ENCODE assay signal across 9 cellular contexts in genomic region chr12:113424915-113425823, GRCh38. TPM values are rescaled to one million over a fixed set of nuclear protein-coding genes. Genes with fewer than 3 reads are reported as not detected.
DNase-seq lines count a peak whose midpoint lies in the region; ATAC-seq and TF ChIP-seq lines count a peak whose summit lies in the region.
"Had no signal": no experiment of that assay in that cellular context is flagged by ENCODE, and none has a peak within 500 bp of the region (broad histone marks: within the 10 kb centered on the region; RNA-seq: fewer than 3 reads in every experiment).

No MANE protein-coding gene starts in this region.

- no peak overlapping the region for H3K27ac ChIP-seq in SJCRH30
- no peak overlapping the region for H3K27ac ChIP-seq in right atrium auricular region
- no peak overlapping the region for H3K27ac ChIP-seq in gastrocnemius medialis

- ATAC-seq in gastrocnemius medialis (peak; percentile 52 to 71), HG03521 (IDR thresholded peaks at IDR 0.05; ENCODE audit: unreplicated experiment) (no peak), HG02763 (IDR thresholded peaks at IDR 0.05; ENCODE audit: unreplicated experiment) (no peak)

- H3K9me3 ChIP-seq in BE2C (no peaks in the 10 kb centered on the region), HAP-1 (0 out of 2 replicates have a peak, but pooled peaks cover 3% of the 10 kb centered on the region), SJCRH30 (replicated peaks) (no peaks in the 10 kb centered on the region), adipocyte (ENCODE audit: control insufficient read depth, low read length) (peaks cover 4% of the 10 kb centered on the region), right atrium auricular region (no peaks in the 10 kb centered on the region), gastrocnemius medialis (no peaks in the 10 kb centered on the region)

- H3K9ac ChIP-seq in adipocyte (ENCODE audit: low read length): no peak overlapping the region

- H3K4me1 ChIP-seq in BE2C (no peaks in the 10 kb centered on the region), HAP-1 (peaks cover 8% of the 10 kb centered on the region), SJCRH30 (0 out of 2 replicates have a peak, but pooled peaks cover 4% of the 10 kb centered on the region), adipocyte (ENCODE audit: control insufficient read depth, insufficient read depth, low read length) (peaks cover 6% of the 10 kb centered on the region), right atrium auricular region (peaks cover 0 to 16% of the 10 kb centered on the region in 2 donors), gastrocnemius medialis (peaks cover 0 to 8% of the 10 kb centered on the region in 2 donors)

- H3K27me3 ChIP-seq in BE2C (no peaks in the 10 kb centered on the region; the same call in 1 of the 2 replicates), HAP-1 (ENCODE audit: low read depth) (no peaks in the 10 kb centered on the region), SJCRH30 (no peaks in the 10 kb centered on the region), adipocyte (replicated peaks; ENCODE audit: control insufficient read depth, insufficient read depth, low read length) (peaks cover 24% of the 10 kb centered on the region), right atrium auricular region (no peaks in the 10 kb centered on the region), gastrocnemius medialis (no peaks in the 10 kb centered on the region)

- DNase-seq in BE2C (peak; percentile 60), HAP-1 (ENCODE audit: low spot score in 2 of 2) (peak; percentile 42 to 76), SJCRH30 (peak; percentile 40 to 71), adipocyte (ENCODE audit: low read depth) (peak; percentile 67), right atrium auricular region (ENCODE audit: low spot score) (peak; percentile 73), gastrocnemius medialis (peak in 1 of 2 donors; percentile 41)

- H3K4me3 ChIP-seq in BE2C (ENCODE audit: low read depth, low read length): no peak overlapping the region
- H3K4me3 ChIP-seq in HAP-1: no peak overlapping the region
- no peak overlapping the region for H3K4me3 ChIP-seq in SJCRH30
- no peak overlapping the region for H3K4me3 ChIP-seq in adipocyte (ENCODE audit: low read length)
- no peak overlapping the region for H3K4me3 ChIP-seq in right atrium auricular region
- no peak overlapping the region for H3K4me3 ChIP-seq in gastrocnemius medialis

- peak; percentile 89 for TF ChIP-seq CTCF in BE2C (IDR thresholded peaks at IDR 0.05; ENCODE audit: low read depth, low read length)
- TF ChIP-seq CTCF in right atrium auricular region (IDR thresholded peaks at IDR 0.05): peak; percentile 70 to 90
- TF ChIP-seq CTCF in gastrocnemius medialis (IDR thresholded peaks at IDR 0.05 in 4 of 5, conservative IDR thresholded peaks at IDR 0.05 in 1 of 5): peak; percentile 50 to 81 (median 73)

- in situ Hi-C loops in HAP-1 (cut with MboI; ENCODE audit: low sequenced_read_pairs): no loop called here
- in situ Hi-C loops in gastrocnemius medialis (cut with MboI; ENCODE audit: low sequenced_read_pairs in 4 of 4): loop anchor here in 2 of 4 donors (10.0 to 25.0 kb wide), 2 partner anchors 110 to 113 kb away; no protein-coding TSS in a partner anchor

- intact Hi-C loops in gastrocnemius medialis (cut with DNase I; ENCODE audit: low total_unique reads): loop anchor here (1.0 to 2.0 kb wide), 2 partner anchors 113 to 228 kb away; no protein-coding TSS in a partner anchor

- H3K36me3 ChIP-seq in BE2C: no peaks in the 10 kb centered on the region
- H3K36me3 ChIP-seq in HAP-1 (replicated peaks): no peaks in the 10 kb centered on the region; the same call in 1 of the 2 replicates
- no peaks in the 10 kb centered on the region for H3K36me3 ChIP-seq in SJCRH30
- H3K36me3 ChIP-seq in adipocyte (ENCODE audit: control insufficient read depth, insufficient read depth, low read length, severe bottlenecking): no peaks in the 10 kb centered on the region
- H3K36me3 ChIP-seq in right atrium auricular region: no peaks in the 10 kb centered on the region
- no peaks in the 10 kb centered on the region for H3K36me3 ChIP-seq in gastrocnemius medialis

- TF ChIP-seq POLR2A in gastrocnemius medialis (IDR thresholded peaks at IDR 0.05): no peak

RNA-seq across cellular contexts. Expression of gene SDSL, which starts 3.0 kb away (rescaled TPM):
- 54.5 TPM for polyA plus RNA-seq in BE2C (2012; ENCODE audit: insufficient read depth, insufficient read length, low read depth)
- total RNA-seq in SJCRH30 (2014; rRNA removed; shearing (Covaris generic)): 1.5 and 1.9 TPM in 2 replicates
- total RNA-seq in right atrium auricular region (1 to 10 TPM; 2.8 to 5.5 TPM), gastrocnemius medialis (1 to 10 TPM in 1 of 4 donors, under 1 TPM in 2, not detected in 1; 0.91 to 1.4 (median 0.98) TPM)

RNA-seq across cellular contexts. Expression of gene SDS, which starts 21.5 kb away (rescaled TPM):
- 0.74 TPM for polyA plus RNA-seq in BE2C (2012; ENCODE audit: insufficient read depth, insufficient read length, low read depth)
- not detected in 2 replicates for total RNA-seq in SJCRH30 (2014; rRNA removed; shearing (Covaris generic))
- total RNA-seq in right atrium auricular region: 1 to 10 TPM in 1 of 2 donors, not detected in 1; 1.3 TPM
- 1 to 10 TPM in 2 of 4 donors, under 1 TPM in 2; 0.34 to 2.4 (median 0.86) TPM for total RNA-seq in gastrocnemius medialis
- polyA plus RNA-seq: IgD-negative memory B cell had no signal

RNA-seq across cellular contexts. Expression of gene LHX5, which starts 46.5 kb away (rescaled TPM):
- not detected for polyA plus RNA-seq in BE2C (2012; ENCODE audit: insufficient read depth, insufficient read length, low read depth)
- total RNA-seq in SJCRH30 (2014; rRNA removed; shearing (Covaris generic)): not detected in 2 replicates
- total RNA-seq in right atrium auricular region (not detected), gastrocnemius medialis (not detected)
- polyA plus RNA-seq: IgD-negative memory B cell had no signal

Comparison
In these comparisons a context has a peak if more than half of its experiments do, and no peak if none do; other contexts are left out.
1. ATAC-seq: peak in gastrocnemius medialis (2 of 2); none in HG03521 (single experiment) and HG02763 (single experiment).
2. Peak in every context shown above with its lines, with median percentiles within 50 percentile points of each other: CTCF ChIP-seq.